ENCODE assay signal across 1 cellular context in the genomic region with DNA sequence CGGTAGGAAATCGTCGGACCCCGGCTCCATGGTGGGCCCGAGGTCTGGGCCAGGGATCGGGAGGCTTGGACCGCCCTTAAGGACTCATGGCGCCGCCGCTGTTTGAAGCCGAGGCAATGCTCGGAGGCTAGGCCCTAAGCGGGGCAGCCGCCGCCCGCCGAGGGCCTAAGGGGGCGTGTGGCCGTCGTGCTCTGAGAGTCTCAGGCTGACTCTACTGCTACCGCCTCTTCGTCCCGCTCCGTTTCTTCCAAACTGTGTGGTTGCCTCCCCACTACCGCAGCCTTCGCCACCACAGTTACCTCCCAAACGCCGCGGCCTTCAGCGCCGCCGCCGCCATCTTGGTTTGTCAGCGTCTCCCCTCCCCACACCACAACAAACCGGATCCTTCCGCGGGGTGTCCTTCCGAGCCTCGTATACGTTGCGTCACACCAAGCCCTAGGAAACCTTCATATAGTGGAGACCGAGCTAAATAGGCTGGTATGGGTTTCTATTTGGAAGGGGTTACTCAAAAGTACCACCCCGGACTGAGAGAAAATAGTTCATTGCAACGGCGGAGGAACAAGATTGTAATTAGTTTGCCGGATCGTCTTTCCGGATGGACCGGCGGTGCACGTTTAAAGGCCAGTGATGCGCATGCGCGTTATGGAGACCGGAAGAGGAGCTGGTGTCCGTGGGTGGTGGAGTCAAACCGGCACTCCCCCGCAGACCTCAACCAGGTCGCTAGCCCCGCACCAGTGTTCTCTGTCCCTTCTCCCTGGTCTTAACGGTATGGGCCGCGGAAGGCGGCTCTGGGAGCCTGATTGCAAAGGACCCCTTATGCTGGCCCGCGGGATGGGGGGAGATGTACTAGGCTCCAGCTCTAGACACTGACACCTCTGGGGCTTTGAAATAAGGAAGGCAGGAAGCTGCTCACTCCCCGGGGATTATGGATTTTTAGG.
A peak's percentile ranks its signal among the peaks of the same experiment; 100 is the strongest.
TF ChIP-seq lines count a peak whose summit lies in the region.

KDM5C (minus strand) TSS at position 348 of the 938 bp plus-strand sequence; CDS start at position 30, 318 bp downstream.

TF ChIP-seq in HepG2, 621 proteins besides CTCF, POLR2A, EP300 and RAD21 (continued from another document and continues in another):
- TF ChIP-seq AFF4 (CRISPR knock-in tag; IDR thresholded peaks at IDR 0.05) (no peak), ARNTL (CRISPR knock-in tag; IDR thresholded peaks at IDR 0.05) (0 out of 2 replicates have a peak, but pooled peaks have one; percentile 43), AHR (CRISPR knock-in tag; IDR thresholded peaks at IDR 0.05) (no peak), JUND (CRISPR knock-in tag; IDR thresholded peaks at IDR 0.05) (0 out of 2 replicates have a peak, but pooled peaks have one; percentile 14), ZNF703 (CRISPR knock-in tag; IDR thresholded peaks at IDR 0.05; ENCODE audit: borderline replicate concordance) (peak; percentile 50; the same call in 1 of the 2 replicates), CREM (IDR thresholded peaks at IDR 0.05) (peak; percentile 65), CREM (CRISPR knock-in tag; IDR thresholded peaks at IDR 0.05) (no peak), CBFB (CRISPR knock-in tag; IDR thresholded peaks at IDR 0.05) (no peak), ETV5 (CRISPR knock-in tag; IDR thresholded peaks at IDR 0.05; ENCODE audit: borderline replicate concordance) (peak; percentile 48; the same call in 1 of the 2 replicates), AGO2 (optimal IDR thresholded peaks at IDR 0.05; ENCODE audit: low read depth, low read length) (peak; percentile 50), SRSF4 (IDR thresholded peaks at IDR 0.05; ENCODE audit: low read depth, low read length, poor library complexity, severe bottlenecking) (no peak), YY1 (IDR thresholded peaks at IDR 0.05; ENCODE audit: insufficient read depth, insufficient replicate concordance, low read depth, low read length) (peak; percentile 94), ZNF556 (CRISPR knock-in tag; IDR thresholded peaks at IDR 0.05; ENCODE audit: borderline replicate concordance) (no peak; the same call in 1 of the 2 replicates), SOX13 (IDR thresholded peaks at IDR 0.05) (no peak), SOX13 (CRISPR knock-in tag; conservative IDR thresholded peaks at IDR 0.05 in 1 of 2, IDR thresholded peaks at IDR 0.05 in 1 of 2) (no peak), ZNF616 (CRISPR knock-in tag; IDR thresholded peaks at IDR 0.05; ENCODE audit: low read depth) (peak; percentile 72; the same call in 1 of the 2 replicates), ZFX (CRISPR knock-in tag; IDR thresholded peaks at IDR 0.05; ENCODE audit: low read depth) (peak; percentile 96), ARID4A (CRISPR knock-in tag; IDR thresholded peaks at IDR 0.05; ENCODE audit: borderline replicate concordance) (peak; percentile 84; the same call in 1 of the 2 replicates), ZNF33B (CRISPR knock-in tag; IDR thresholded peaks at IDR 0.05) (0 out of 2 replicates have a peak, but pooled peaks have one; percentile 50), POLR2G (IDR thresholded peaks at IDR 0.05; ENCODE audit: low read depth, low read length) (peak; percentile 85), CCDC6 (CRISPR knock-in tag; IDR thresholded peaks at IDR 0.05) (no peak), CEBPB (IDR thresholded peaks at IDR 0.05; ENCODE audit: borderline replicate concordance, low read depth, low read length) (no peak), TBX3 (IDR thresholded peaks at IDR 0.05; ENCODE audit: borderline replicate concordance) (peak; percentile 49; the same call in 1 of the 2 replicates), ATF1 (CRISPR knock-in tag; IDR thresholded peaks at IDR 0.05) (peak; percentile 68), ZNF512 (CRISPR knock-in tag; IDR thresholded peaks at IDR 0.05) (no peak), ASH2L (IDR thresholded peaks at IDR 0.05; ENCODE audit: insufficient read length, low read depth, low read length) (peak; percentile 93)
- TF ChIP-seq, protein P1, sequence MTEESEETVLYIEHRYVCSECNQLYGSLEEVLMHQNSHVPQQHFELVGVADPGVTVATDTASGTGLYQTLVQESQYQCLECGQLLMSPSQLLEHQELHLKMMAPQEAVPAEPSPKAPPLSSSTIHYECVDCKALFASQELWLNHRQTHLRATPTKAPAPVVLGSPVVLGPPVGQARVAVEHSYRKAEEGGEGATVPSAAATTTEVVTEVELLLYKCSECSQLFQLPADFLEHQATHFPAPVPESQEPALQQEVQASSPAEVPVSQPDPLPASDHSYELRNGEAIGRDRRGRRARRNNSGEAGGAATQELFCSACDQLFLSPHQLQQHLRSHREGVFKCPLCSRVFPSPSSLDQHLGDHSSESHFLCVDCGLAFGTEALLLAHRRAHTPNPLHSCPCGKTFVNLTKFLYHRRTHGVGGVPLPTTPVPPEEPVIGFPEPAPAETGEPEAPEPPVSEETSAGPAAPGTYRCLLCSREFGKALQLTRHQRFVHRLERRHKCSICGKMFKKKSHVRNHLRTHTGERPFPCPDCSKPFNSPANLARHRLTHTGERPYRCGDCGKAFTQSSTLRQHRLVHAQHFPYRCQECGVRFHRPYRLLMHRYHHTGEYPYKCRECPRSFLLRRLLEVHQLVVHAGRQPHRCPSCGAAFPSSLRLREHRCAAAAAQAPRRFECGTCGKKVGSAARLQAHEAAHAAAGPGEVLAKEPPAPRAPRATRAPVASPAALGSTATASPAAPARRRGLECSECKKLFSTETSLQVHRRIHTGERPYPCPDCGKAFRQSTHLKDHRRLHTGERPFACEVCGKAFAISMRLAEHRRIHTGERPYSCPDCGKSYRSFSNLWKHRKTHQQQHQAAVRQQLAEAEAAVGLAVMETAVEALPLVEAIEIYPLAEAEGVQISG (CRISPR knock-in tag; IDR thresholded peaks at IDR 0.05), result peak; percentile 44; the same call in 1 of the 2 replicates
- TF ChIP-seq, protein P2, sequence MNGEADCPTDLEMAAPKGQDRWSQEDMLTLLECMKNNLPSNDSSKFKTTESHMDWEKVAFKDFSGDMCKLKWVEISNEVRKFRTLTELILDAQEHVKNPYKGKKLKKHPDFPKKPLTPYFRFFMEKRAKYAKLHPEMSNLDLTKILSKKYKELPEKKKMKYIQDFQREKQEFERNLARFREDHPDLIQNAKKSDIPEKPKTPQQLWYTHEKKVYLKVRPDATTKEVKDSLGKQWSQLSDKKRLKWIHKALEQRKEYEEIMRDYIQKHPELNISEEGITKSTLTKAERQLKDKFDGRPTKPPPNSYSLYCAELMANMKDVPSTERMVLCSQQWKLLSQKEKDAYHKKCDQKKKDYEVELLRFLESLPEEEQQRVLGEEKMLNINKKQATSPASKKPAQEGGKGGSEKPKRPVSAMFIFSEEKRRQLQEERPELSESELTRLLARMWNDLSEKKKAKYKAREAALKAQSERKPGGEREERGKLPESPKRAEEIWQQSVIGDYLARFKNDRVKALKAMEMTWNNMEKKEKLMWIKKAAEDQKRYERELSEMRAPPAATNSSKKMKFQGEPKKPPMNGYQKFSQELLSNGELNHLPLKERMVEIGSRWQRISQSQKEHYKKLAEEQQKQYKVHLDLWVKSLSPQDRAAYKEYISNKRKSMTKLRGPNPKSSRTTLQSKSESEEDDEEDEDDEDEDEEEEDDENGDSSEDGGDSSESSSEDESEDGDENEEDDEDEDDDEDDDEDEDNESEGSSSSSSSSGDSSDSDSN (CRISPR knock-in tag; IDR thresholded peaks at IDR 0.05), result peak; percentile 63; the same call in 1 of the 2 replicates
- TF ChIP-seq, protein P3, sequence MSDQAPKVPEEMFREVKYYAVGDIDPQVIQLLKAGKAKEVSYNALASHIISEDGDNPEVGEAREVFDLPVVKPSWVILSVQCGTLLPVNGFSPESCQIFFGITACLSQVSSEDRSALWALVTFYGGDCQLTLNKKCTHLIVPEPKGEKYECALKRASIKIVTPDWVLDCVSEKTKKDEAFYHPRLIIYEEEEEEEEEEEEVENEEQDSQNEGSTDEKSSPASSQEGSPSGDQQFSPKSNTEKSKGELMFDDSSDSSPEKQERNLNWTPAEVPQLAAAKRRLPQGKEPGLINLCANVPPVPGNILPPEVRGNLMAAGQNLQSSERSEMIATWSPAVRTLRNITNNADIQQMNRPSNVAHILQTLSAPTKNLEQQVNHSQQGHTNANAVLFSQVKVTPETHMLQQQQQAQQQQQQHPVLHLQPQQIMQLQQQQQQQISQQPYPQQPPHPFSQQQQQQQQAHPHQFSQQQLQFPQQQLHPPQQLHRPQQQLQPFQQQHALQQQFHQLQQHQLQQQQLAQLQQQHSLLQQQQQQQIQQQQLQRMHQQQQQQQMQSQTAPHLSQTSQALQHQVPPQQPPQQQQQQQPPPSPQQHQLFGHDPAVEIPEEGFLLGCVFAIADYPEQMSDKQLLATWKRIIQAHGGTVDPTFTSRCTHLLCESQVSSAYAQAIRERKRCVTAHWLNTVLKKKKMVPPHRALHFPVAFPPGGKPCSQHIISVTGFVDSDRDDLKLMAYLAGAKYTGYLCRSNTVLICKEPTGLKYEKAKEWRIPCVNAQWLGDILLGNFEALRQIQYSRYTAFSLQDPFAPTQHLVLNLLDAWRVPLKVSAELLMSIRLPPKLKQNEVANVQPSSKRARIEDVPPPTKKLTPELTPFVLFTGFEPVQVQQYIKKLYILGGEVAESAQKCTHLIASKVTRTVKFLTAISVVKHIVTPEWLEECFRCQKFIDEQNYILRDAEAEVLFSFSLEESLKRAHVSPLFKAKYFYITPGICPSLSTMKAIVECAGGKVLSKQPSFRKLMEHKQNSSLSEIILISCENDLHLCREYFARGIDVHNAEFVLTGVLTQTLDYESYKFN (CRISPR knock-in tag; conservative IDR thresholded peaks at IDR 0.05), result peak; percentile 22; the same call in 1 of the 2 replicates
- TF ChIP-seq, protein P4, sequence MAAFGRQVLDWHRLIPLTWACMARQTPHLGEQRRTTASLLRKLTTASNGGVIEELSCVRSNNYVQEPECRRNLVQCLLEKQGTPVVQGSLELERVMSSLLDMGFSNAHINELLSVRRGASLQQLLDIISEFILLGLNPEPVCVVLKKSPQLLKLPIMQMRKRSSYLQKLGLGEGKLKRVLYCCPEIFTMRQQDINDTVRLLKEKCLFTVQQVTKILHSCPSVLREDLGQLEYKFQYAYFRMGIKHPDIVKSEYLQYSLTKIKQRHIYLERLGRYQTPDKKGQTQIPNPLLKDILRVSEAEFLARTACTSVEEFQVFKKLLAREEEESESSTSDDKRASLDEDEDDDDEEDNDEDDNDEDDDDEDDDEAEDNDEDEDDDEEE (CRISPR knock-in tag; IDR thresholded peaks at IDR 0.05), result no peak
- TF ChIP-seq, protein P5, sequence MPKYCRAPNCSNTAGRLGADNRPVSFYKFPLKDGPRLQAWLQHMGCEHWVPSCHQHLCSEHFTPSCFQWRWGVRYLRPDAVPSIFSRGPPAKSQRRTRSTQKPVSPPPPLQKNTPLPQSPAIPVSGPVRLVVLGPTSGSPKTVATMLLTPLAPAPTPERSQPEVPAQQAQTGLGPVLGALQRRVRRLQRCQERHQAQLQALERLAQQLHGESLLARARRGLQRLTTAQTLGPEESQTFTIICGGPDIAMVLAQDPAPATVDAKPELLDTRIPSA (CRISPR knock-in tag; IDR thresholded peaks at IDR 0.05; ENCODE audit: borderline replicate concordance), result no peak
